ENCODE assay signal across 9 cellular contexts in the genomic region with DNA sequence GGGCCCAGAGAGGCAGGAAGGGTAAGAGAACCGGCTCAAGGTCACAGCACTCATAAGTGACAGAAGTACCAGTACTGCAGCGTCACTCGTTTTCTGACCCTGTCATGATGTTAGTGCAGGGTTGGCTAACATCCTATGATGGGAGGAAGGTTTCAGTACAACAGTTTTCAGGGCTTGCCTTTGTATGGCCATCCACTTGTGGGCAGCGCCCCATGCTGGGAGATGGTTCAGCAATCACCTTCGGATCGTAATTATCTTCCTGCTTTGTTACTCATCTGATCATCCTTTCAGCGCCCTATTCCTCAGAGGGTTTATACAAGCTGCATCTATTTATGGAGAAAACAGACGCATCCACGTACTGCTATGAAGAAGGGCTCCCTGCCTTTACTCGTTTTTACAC. TPM values are rescaled to one million over a fixed set of nuclear protein-coding genes. Genes with fewer than 3 reads are reported as not detected.
A peak's percentile ranks its signal among the peaks of the same experiment; 100 is the strongest.
DNase-seq lines count a peak whose midpoint lies in the region; ATAC-seq and TF ChIP-seq lines count a peak whose summit lies in the region.
"Had no signal": no experiment of that assay in that cellular context is flagged by ENCODE, and none has a peak within 500 bp of the region (broad histone marks: within the 10 kb centered on the region; RNA-seq: fewer than 3 reads in every experiment).

No MANE protein-coding gene starts in this region.

- intact Hi-C loops in ascending aorta (cut with DNase I), result loop anchor here (2.0 to 10.0 kb wide), 5 partner anchors 23 to 525 kb away; partner anchors contain the start of gene MCCC2
- intact Hi-C loops in uterus (cut with DNase I; ENCODE audit: low total_unique reads), result no loop called here

- H3K9me3 ChIP-seq in ascending aorta (no peaks in the 10 kb centered on the region), uterus (no peaks in the 10 kb centered on the region)

- TF ChIP-seq CTCF in ascending aorta (IDR thresholded peaks at IDR 0.05), result peak in 1 of 3 experiments; percentile 13
- TF ChIP-seq CTCF in uterus (IDR thresholded peaks at IDR 0.05), result no peak

- H3K27me3 ChIP-seq in ascending aorta, result no peaks in the 10 kb centered on the region
- no peaks in the 10 kb centered on the region for H3K27me3 ChIP-seq in uterus

- H3K36me3 ChIP-seq in ascending aorta (no peaks in the 10 kb centered on the region), uterus (no peaks in the 10 kb centered on the region)

- TF ChIP-seq POLR2A in uterus (IDR thresholded peaks at IDR 0.05), result no peak

- H3K27ac ChIP-seq in ascending aorta (peak overlapping the region; percentile 94 to 97), uterus (peak overlapping the region; percentile 82 to 84)

- DNase-seq in SHP77 (lab: John Stamatoyannopoulos, UW) (peak; percentile 27 to 53), SHP77 treated with DMSO at 0.1 percent for 48 hours (lab: John Stamatoyannopoulos, UW) (no peak), ascending aorta (ENCODE audit: low spot score in 2 of 2) (peak in 1 of 2 donors; percentile 75), inferior parietal cortex (ENCODE audit: extremely low spot score) (peak; percentile 59), uterus (no peak), iPS-NIHi11 (ENCODE audit: low spot score) (no peak), HUDEP-2 (lab: John Stamatoyannopoulos, UW; ENCODE audit: unreplicated experiment in 76 of 76) (no peak)
- DNase-seq: effector CD4-positive, alpha-beta T cell had no signal

- peak overlapping the region; percentile 72 to 94 for H3K4me3 ChIP-seq in ascending aorta
- H3K4me3 ChIP-seq in uterus, result no peak overlapping the region

- ATAC-seq in esophagus mucosa, result no peak

- H3K4me1 ChIP-seq in ascending aorta, result peaks cover 0 to 22% of the 10 kb centered on the region in 2 donors
- no peaks in the 10 kb centered on the region for H3K4me1 ChIP-seq in uterus

RNA-seq across cellular contexts. Expression of gene MAP1B, which starts 2.4 kb away (rescaled TPM):
- total RNA-seq in ascending aorta (1,059 TPM), uterus (100 to 1,000 TPM in 3 of 4 donors, 10 to 100 TPM in 1; 92.0 to 212 (median 132) TPM), esophagus mucosa (8.4 TPM)

Comparison
In these comparisons a context has a peak if more than half of its experiments do, and no peak if none do; other contexts are left out.
1. DNase-seq: peak in SHP77 (2 of 2) and inferior parietal cortex (single experiment); none in SHP77 treated with DMSO at 0.1 percent for 48 hours (single experiment), uterus (0 of 2), iPS-NIHi11 (single experiment) and HUDEP-2 (0 of 76).
2. H3K4me3 ChIP-seq: peak in ascending aorta (2 of 2); none in uterus (0 of 2).